24 cellular contexts compared by ENCODE assay signal in genomic region chr6:143774347-143774746, GRCh38.
A peak's percentile ranks its signal among the peaks of the same experiment; 100 is the strongest.
DNase-seq lines count a peak whose midpoint lies in the region; ATAC-seq and TF ChIP-seq lines count a peak whose summit lies in the region.
"Had no signal": no experiment of that assay in that cellular context is flagged by ENCODE, and none has a peak within 500 bp of the region (broad histone marks: within the 10 kb centered on the region; RNA-seq: fewer than 3 reads in every experiment).

No MANE protein-coding gene starts in this region.

- peaks cover 8% of the 10 kb centered on the region for H3K79me2 ChIP-seq in hepatocyte

- H3K36me3 ChIP-seq in hepatocyte (replicated peaks; ENCODE audit: insufficient read depth, low read depth), result no peaks in the 10 kb centered on the region
- H3K36me3 ChIP-seq: ovary had no signal

- ATAC-seq in sciatic nerve, result peak; percentile 72
- ATAC-seq in stimulated activated naive B cell treated with anti-CD40 and anti-IgM and Interleukin-4, amounts not matched to agents 10 μg/mL and 1 μg/mL and 100 μg/mL, for 72 hours (replicated peaks), result no peak
- no peak for ATAC-seq in HG03135 (IDR thresholded peaks at IDR 0.05; ENCODE audit: unreplicated experiment)
- ATAC-seq: A549; activated CD8-positive, alpha-beta T cell treated with anti-CD3 and anti-CD28 coated beads, Interleukin-2, amount 10 ng/mL, durations not matched to agents 7 days and 5 days; activated naive CD4-positive, alpha-beta T cell treated with anti-CD3 and anti-CD28 coated beads, Interleukin-2, amount 50 U/mL, for 72 hours; activated T-cell treated with anti-CD3 and anti-CD28 coated beads, Interleukin-2, amount 50 U/mL, for 4 hours had no signal

- no peaks in the 10 kb centered on the region for H3K9me3 Mint-ChIP-seq in endothelial cell (ENCODE audit: unreplicated experiment)
- H3K9me3 Mint-ChIP-seq in stimulated activated naive B cell treated with anti-CD40 and anti-IgM and Interleukin-4, amounts not matched to agents 10 μg/mL and 1 μg/mL and 100 μg/mL, for 72 hours, result no peaks in the 10 kb centered on the region
- no peaks in the 10 kb centered on the region for H3K9me3 Mint-ChIP-seq in chondrocyte (ENCODE audit: low read depth)
- H3K9me3 Mint-ChIP-seq: activated naive CD4-positive, alpha-beta T cell treated with anti-CD3 and anti-CD28 coated beads, Interleukin-2, amount 50 U/mL, for 72 hours; activated T-cell treated with anti-CD3 and anti-CD28 coated beads, Interleukin-2, amount 50 U/mL, for 4 hours; CD4-positive, CD25-positive, alpha-beta regulatory T cell had no signal

- H3K36me3 Mint-ChIP-seq in endothelial cell (ENCODE audit: low read depth, unreplicated experiment), result peaks cover 46% of the 10 kb centered on the region
- H3K36me3 Mint-ChIP-seq in stimulated activated naive B cell treated with anti-CD40 and anti-IgM and Interleukin-4, amounts not matched to agents 10 μg/mL and 1 μg/mL and 100 μg/mL, for 72 hours, result peaks cover 16 to 24% of the 10 kb centered on the region in 2 donors
- H3K36me3 Mint-ChIP-seq in chondrocyte (ENCODE audit: low read depth), result peaks cover 30% of the 10 kb centered on the region

- WGBS in hepatocyte (ENCODE audit: low lambda C conversion rate, missing lambda C conversion rate), result 59% methylated on average over 2 of the region's 2 CpGs

- intact Hi-C loops in sciatic nerve (cut with DNase I), result no loop called here
- intact Hi-C loops in head of caudate nucleus (cut with DNase I), result no loop called here

- peaks cover 31% of the 10 kb centered on the region for H3K4me1 ChIP-seq in hepatocyte (ENCODE audit: insufficient read depth)
- H3K4me1 ChIP-seq: A549 had no signal

- peaks cover 7% of the 10 kb centered on the region for H3K4me1 Mint-ChIP-seq in endothelial cell (ENCODE audit: unreplicated experiment)
- peaks cover 0 to 2% of the 10 kb centered on the region in 2 donors for H3K4me1 Mint-ChIP-seq in stimulated activated naive B cell treated with anti-CD40 and anti-IgM and Interleukin-4, amounts not matched to agents 10 μg/mL and 1 μg/mL and 100 μg/mL, for 72 hours
- peaks cover 26% of the 10 kb centered on the region for H3K4me1 Mint-ChIP-seq in chondrocyte (ENCODE audit: low read depth)

- H3K9me3 ChIP-seq in hepatocyte (ENCODE audit: low read depth), result no peaks in the 10 kb centered on the region
- H3K9me3 ChIP-seq: A549, ovary had no signal

- TF ChIP-seq CTCF in 22Rv1 (IDR thresholded peaks at IDR 0.05), result no peak
- TF ChIP-seq CTCF in endothelial cell (IDR thresholded peaks at IDR 0.05; ENCODE audit: unreplicated experiment), result no peak
- TF ChIP-seq CTCF in hepatocyte (IDR thresholded peaks at IDR 0.05; ENCODE audit: poor library complexity), result no peak
- no peak for TF ChIP-seq CTCF in chondrocyte (IDR thresholded peaks at IDR 0.05)

- H3K4me2 ChIP-seq in hepatocyte, result peak overlapping the region; percentile 29
- H3K4me2 ChIP-seq: A549 had no signal

- H3K4me3 ChIP-seq in hepatocyte, result no peak overlapping the region
- H3K4me3 ChIP-seq: A549, ovary, SK-N-MC had no signal

- H3K27ac Mint-ChIP-seq in endothelial cell (ENCODE audit: unreplicated experiment) (no peak overlapping the region), chondrocyte (ENCODE audit: unreplicated experiment) (no peak overlapping the region)
- no peak overlapping the region for H3K27ac Mint-ChIP-seq in stimulated activated naive B cell treated with anti-CD40 and anti-IgM and Interleukin-4, amounts not matched to agents 10 μg/mL and 1 μg/mL and 100 μg/mL, for 72 hours
- H3K27ac Mint-ChIP-seq: activated CD8-positive, alpha-beta T cell treated with anti-CD3 and anti-CD28 coated beads, Interleukin-2, amount 10 ng/mL, durations not matched to agents 7 days and 5 days; activated naive CD4-positive, alpha-beta T cell treated with anti-CD3 and anti-CD28 coated beads, Interleukin-2, amount 50 U/mL, for 72 hours; CD4-positive, CD25-positive, alpha-beta regulatory T cell had no signal

- DNase-seq in endothelial cell (ENCODE audit: low spot score), result no peak
- DNase-seq in hepatocyte (ENCODE audit: low spot score), result no peak
- no peak for DNase-seq in sciatic nerve (ENCODE audit: low spot score)
- no peak for DNase-seq in head of caudate nucleus
- DNase-seq in stimulated activated naive B cell treated with anti-CD40 and anti-IgM and Interleukin-4, amounts not matched to agents 10 μg/mL and 1 μg/mL and 100 μg/mL, for 72 hours, result no peak
- no peak for DNase-seq in chondrocyte (ENCODE audit: low spot score)
- DNase-seq: activated CD4-positive, CD25-positive, alpha-beta regulatory T cell; activated CD8-positive, alpha-beta T cell treated with anti-CD3 and anti-CD28 coated beads, Interleukin-2, amount 10 ng/mL, durations not matched to agents 7 days and 5 days; activated T-cell treated with anti-CD3 and anti-CD28 coated beads, Interleukin-2, amount 50 U/mL, for 4 hours; CD4-positive, CD25-positive, alpha-beta regulatory T cell; DMS153; effector CD4-positive, alpha-beta T cell; foreskin fibroblast; GF-D8; Karpas-422; NCI-H1105 treated with DMSO at 0.1 percent for 48 hours; OCI-M1; ovary; stimulated activated CD4-positive, alpha-beta T cell treated with anti-CD3 and anti-CD28 coated beads, Interleukin-4, amount 100 ng/mL, for 4 hours had no signal

- H3K27ac ChIP-seq in 22Rv1, result peak overlapping the region; percentile 52
- peak overlapping the region; percentile 81 for H3K27ac ChIP-seq in hepatocyte
- H3K27ac ChIP-seq: A549, SK-N-MC had no signal

- H3K27me3 Mint-ChIP-seq in endothelial cell (ENCODE audit: unreplicated experiment) (peaks cover 1% of the 10 kb centered on the region), chondrocyte (ENCODE audit: low read depth) (no peaks in the 10 kb centered on the region)
- no peaks in the 10 kb centered on the region for H3K27me3 Mint-ChIP-seq in stimulated activated naive B cell treated with anti-CD40 and anti-IgM and Interleukin-4, amounts not matched to agents 10 μg/mL and 1 μg/mL and 100 μg/mL, for 72 hours
- H3K27me3 Mint-ChIP-seq: CD4-positive, CD25-positive, alpha-beta regulatory T cell had no signal

- no peak overlapping the region for H2AFZ ChIP-seq in hepatocyte

- H3K9me2 ChIP-seq in hepatocyte (replicated peaks; ENCODE audit: insufficient read depth), result no peaks in the 10 kb centered on the region

- H4K20me1 ChIP-seq in hepatocyte (ENCODE audit: insufficient read depth, poor library complexity, severe bottlenecking), result no peaks in the 10 kb centered on the region

- peak overlapping the region; percentile 21 for H3K4me3 Mint-ChIP-seq in endothelial cell (ENCODE audit: unreplicated experiment)
- H3K4me3 Mint-ChIP-seq in stimulated activated naive B cell treated with anti-CD40 and anti-IgM and Interleukin-4, amounts not matched to agents 10 μg/mL and 1 μg/mL and 100 μg/mL, for 72 hours, result no peak overlapping the region
- no peak overlapping the region for H3K4me3 Mint-ChIP-seq in chondrocyte (ENCODE audit: unreplicated experiment)
- H3K4me3 Mint-ChIP-seq: activated CD8-positive, alpha-beta T cell treated with anti-CD3 and anti-CD28 coated beads, Interleukin-2, amount 10 ng/mL, durations not matched to agents 7 days and 5 days; activated T-cell treated with anti-CD3 and anti-CD28 coated beads, Interleukin-2, amount 50 U/mL, for 4 hours; CD4-positive, CD25-positive, alpha-beta regulatory T cell had no signal

- no peaks in the 10 kb centered on the region for H3K27me3 ChIP-seq in hepatocyte
- H3K27me3 ChIP-seq: ovary had no signal
